ENCODE assay signal across 9 cellular contexts in genomic region chr1:23403038-23403336, GRCh38. TPM values are rescaled to one million over a fixed set of nuclear protein-coding genes. Genes with fewer than 3 reads are reported as not detected.
DNase-seq lines count a peak whose midpoint lies in the region; ATAC-seq and TF ChIP-seq lines count a peak whose summit lies in the region.
"Had no signal": no experiment of that assay in that cellular context is flagged by ENCODE, and none has a peak within 500 bp of the region (broad histone marks: within the 10 kb centered on the region; RNA-seq: fewer than 3 reads in every experiment).

No MANE protein-coding gene starts in this region.

- no peak overlapping the region for H3K4me3 ChIP-seq in fibroblast of mammary gland (ENCODE audit: control insufficient read depth, low read depth, low read length)

- no peak for TF ChIP-seq CTCF in fibroblast of mammary gland (conservative IDR thresholded peaks at IDR 0.05; ENCODE audit: control insufficient read depth, insufficient read depth, low read depth, low read length)

- DNase-seq in ELR (ENCODE audit: low read depth), result peak; percentile 92
- peak; percentile 18 to 59 for DNase-seq in SHP77 (lab: John Stamatoyannopoulos, UW)
- DNase-seq in fibroblast of mammary gland (ENCODE audit: low read depth), result peak; percentile 70
- DNase-seq in pulmonary artery endothelial cell (ENCODE audit: low read depth, low spot score), result peak; percentile 54
- DNase-seq in NK-92 treated with Interleukin-12 subunit alpha and Interleukin-12 subunit beta, amount 100 ng/mL, for 24 hours (lab: John Stamatoyannopoulos, UW), result no peak
- no peak for DNase-seq in NCI-H2029 (lab: John Stamatoyannopoulos, UW)
- DNase-seq in ureter (ENCODE audit: low spot score), result no peak
- DNase-seq: activated CD8-positive, alpha-beta T cell treated with anti-CD3 and anti-CD28 coated beads for 36 hours had no signal

- no peak for ATAC-seq in GM19351 (IDR thresholded peaks at IDR 0.05; ENCODE audit: unreplicated experiment)

RNA-seq across cellular contexts. Expression of gene TCEA3, which starts 21.6 kb away (rescaled TPM):
- total RNA-seq in pulmonary artery endothelial cell (0.40 and 1.1 TPM in 2 replicates), ureter (50.2 TPM)

RNA-seq across cellular contexts. Expression of gene ZNF436, which starts 33.4 kb away (rescaled TPM):
- 15.2 and 21.1 TPM in 2 replicates for total RNA-seq in pulmonary artery endothelial cell
- total RNA-seq in ureter, result 40.2 TPM

RNA-seq across cellular contexts. Expression of gene HNRNPR, which starts 58.9 kb away (rescaled TPM):
- total RNA-seq in pulmonary artery endothelial cell (130 and 171 TPM in 2 replicates), ureter (164 TPM)

Comparison
In these comparisons a context has a peak if more than half of its experiments do, and no peak if none do; other contexts are left out.
1. DNase-seq: peak in ELR (single experiment), SHP77 (2 of 2), fibroblast of mammary gland (single experiment) and pulmonary artery endothelial cell (single experiment); none in NK-92 treated with Interleukin-12 subunit alpha and Interleukin-12 subunit beta, amount 100 ng/mL, for 24 hours (single experiment), NCI-H2029 (single experiment) and ureter (single experiment).
2. RNA of gene TCEA3, which starts 21.6 kb away (total RNA-seq): 50.2 TPM in ureter (single experiment); 0.40 to 1.1 TPM in pulmonary artery endothelial cell; every median in the first group is over 10 times any median in the second.